ENCODE assay signal across 1 cellular context in genomic region chr11:22625448-22626287, GRCh38.
TF ChIP-seq lines count a peak whose summit lies in the region.

Gene FANCF (minus strand): TSS chr11:22625823. CDS start chr11:22625810, 13 bp downstream.

TF ChIP-seq in K562, 482 proteins besides CTCF, POLR2A, EP300 and RAD21 (continued from another document and continues in another):
- TF ChIP-seq SPI1 (IDR thresholded peaks at IDR 0.05; ENCODE audit: borderline replicate concordance, low read depth, low read length), result peak; percentile 53
- peak; percentile 9 for TF ChIP-seq MEIS2 (IDR thresholded peaks at IDR 0.05; ENCODE audit: partially characterized antibody)
- no peak for TF ChIP-seq DACH1 (IDR thresholded peaks at IDR 0.05; ENCODE audit: partially characterized antibody)
- TF ChIP-seq SAFB (IDR thresholded peaks at IDR 0.05; ENCODE audit: borderline replicate concordance, low read depth, low read length), result no peak
- TF ChIP-seq ZNF24 (IDR thresholded peaks at IDR 0.05), result no peak
- TF ChIP-seq HMG20A (CRISPR knock-in tag; conservative IDR thresholded peaks at IDR 0.05), result no peak
- peak; percentile 37; the same call in 1 of the 2 replicates for TF ChIP-seq BMI1 (IDR thresholded peaks at IDR 0.05; ENCODE audit: low read length)
- TF ChIP-seq DNMT1 (IDR thresholded peaks at IDR 0.05), result no peak
- TF ChIP-seq KAT7 (CRISPR knock-in tag; IDR thresholded peaks at IDR 0.05; ENCODE audit: borderline replicate concordance), result peak; percentile 17; the same call in 1 of the 2 replicates
- TF ChIP-seq ZNF584 (CRISPR knock-in tag; IDR thresholded peaks at IDR 0.05; ENCODE audit: low read depth), result 0 out of 2 replicates have a peak, but pooled peaks have one; percentile 39
- no peak for TF ChIP-seq ZBTB26 (CRISPR knock-in tag; IDR thresholded peaks at IDR 0.05)
- TF ChIP-seq CREB1 (IDR thresholded peaks at IDR 0.05), result peak; percentile 80
- peak; percentile 77 for TF ChIP-seq CREB1 (CRISPR knock-in tag; IDR thresholded peaks at IDR 0.05)
- no peak for TF ChIP-seq XRCC5 (IDR thresholded peaks at IDR 0.05; ENCODE audit: low read depth, low read length)
- TF ChIP-seq GABPB1 (CRISPR knock-in tag; IDR thresholded peaks at IDR 0.05), result peak; percentile 89
- TF ChIP-seq FOS (IDR thresholded peaks at IDR 0.05; ENCODE audit: extremely low read depth, insufficient read length), result peak; percentile 98
- no peak for TF ChIP-seq CTCFL (IDR thresholded peaks at IDR 0.05; ENCODE audit: borderline replicate concordance, insufficient read depth, low read depth, low read length, poor library complexity, severe bottlenecking)
- no peak for TF ChIP-seq U2AF2 (optimal IDR thresholded peaks at IDR 0.05; ENCODE audit: low read depth, low read length)
- no peak for TF ChIP-seq PHTF2 (CRISPR knock-in tag; IDR thresholded peaks at IDR 0.05)
- no peak for TF ChIP-seq CHD7 (IDR thresholded peaks at IDR 0.05; ENCODE audit: low read depth, low read length)
- no peak for TF ChIP-seq IRF9 (tag; IDR thresholded peaks at IDR 0.05)
- peak; percentile 100 for TF ChIP-seq NFYB (IDR thresholded peaks at IDR 0.05; ENCODE audit: extremely low read depth, insufficient read length)
- TF ChIP-seq SP1 (CRISPR knock-in tag; IDR thresholded peaks at IDR 0.05), result peak; percentile 23; the same call in 1 of the 2 replicates
- no peak for TF ChIP-seq ZNF121 (CRISPR knock-in tag; conservative IDR thresholded peaks at IDR 0.05)
- TF ChIP-seq ZNF740 (CRISPR knock-in tag; IDR thresholded peaks at IDR 0.05), result no peak
- TF ChIP-seq ZNF740 (tag; IDR thresholded peaks at IDR 0.05), result no peak
- TF ChIP-seq KLF1 (tag; IDR thresholded peaks at IDR 0.05), result peak; percentile 89
- TF ChIP-seq EHMT2 (IDR thresholded peaks at IDR 0.05), result no peak; the same call in 1 of the 2 replicates
- no peak for TF ChIP-seq SMARCC2 (IDR thresholded peaks at IDR 0.05; ENCODE audit: low read depth)
- TF ChIP-seq SMAD3 (CRISPR knock-in tag; conservative IDR thresholded peaks at IDR 0.05), result no peak
- TF ChIP-seq MAZ (CRISPR knock-in tag; conservative IDR thresholded peaks at IDR 0.05 in 1 of 2, IDR thresholded peaks at IDR 0.05 in 1 of 2), result peak in 1 of 2 experiments; percentile 58; a peak in 2 of 4 replicates
- 0 out of 2 replicates have a peak, but pooled peaks have one; percentile 17 for TF ChIP-seq ZNF395 (CRISPR knock-in tag; IDR thresholded peaks at IDR 0.05)
- no peak for TF ChIP-seq MCM5 (IDR thresholded peaks at IDR 0.05; ENCODE audit: low read depth)
- TF ChIP-seq GATAD2B (IDR thresholded peaks at IDR 0.05; ENCODE audit: borderline replicate concordance), result no peak
- TF ChIP-seq PTBP1 (IDR thresholded peaks at IDR 0.05; ENCODE audit: low read depth, low read length), result no peak
- peak; percentile 97 for TF ChIP-seq EP400 (IDR thresholded peaks at IDR 0.05)
- no peak; a peak in 1 of 4 replicates for TF ChIP-seq ZNF639 (CRISPR knock-in tag; conservative IDR thresholded peaks at IDR 0.05 in 1 of 2, IDR thresholded peaks at IDR 0.05 in 1 of 2)
- TF ChIP-seq SMARCB1 (IDR thresholded peaks at IDR 0.05; ENCODE audit: insufficient read length, low read depth), result no peak
- TF ChIP-seq ARID3A (IDR thresholded peaks at IDR 0.05; ENCODE audit: borderline replicate concordance, low read depth, low read length), result no peak
- TF ChIP-seq CSDE1 (IDR thresholded peaks at IDR 0.05), result no peak; a peak in 1 of 4 replicates
- no peak for TF ChIP-seq NR2F6 (CRISPR knock-in tag; IDR thresholded peaks at IDR 0.05)
